ENCODE assay signal across 26 cellular contexts in genomic region chr17:72104164-72104862, GRCh38. TPM values are rescaled to one million over a fixed set of nuclear protein-coding genes. Genes with fewer than 3 reads are reported as not detected.
DNase-seq lines count a peak whose midpoint lies in the region; ATAC-seq and TF ChIP-seq lines count a peak whose summit lies in the region.
"Had no signal": no experiment of that assay in that cellular context is flagged by ENCODE, and none has a peak within 500 bp of the region (broad histone marks: within the 10 kb centered on the region; RNA-seq: fewer than 3 reads in every experiment).

No MANE protein-coding gene starts in this region.

- peak; percentile 72 for ATAC-seq in left ventricle myocardium superior
- no peak for ATAC-seq in naive thymus-derived CD8-positive, alpha-beta T cell
- ATAC-seq: HepG2 had no signal

- no peak overlapping the region for H3K4me3 ChIP-seq in BE2C (ENCODE audit: low read depth, low read length)
- H3K4me3 ChIP-seq: ascending aorta, hepatocyte, lung, smooth muscle cell, uterus had no signal

- no peak for TF ChIP-seq CTCF in MCF 10A (IDR thresholded peaks at IDR 0.05; ENCODE audit: unreplicated experiment)
- TF ChIP-seq CTCF in BE2C (IDR thresholded peaks at IDR 0.05; ENCODE audit: low read depth, low read length): no peak

- intact Hi-C loops in MCF 10A (cut with micrococcal nuclease) (no loop called here), left ventricle myocardium superior (cut with micrococcal nuclease) (no loop called here)

- H3K4me3 Mint-ChIP-seq in MCF 10A (ENCODE audit: unreplicated experiment): no peak overlapping the region
- H3K4me3 Mint-ChIP-seq in naive thymus-derived CD8-positive, alpha-beta T cell: no peak overlapping the region
- H3K4me3 Mint-ChIP-seq: activated CD4-positive, alpha-beta T cell treated with anti-CD3 and anti-CD28 coated beads, Interleukin-2, amount 10 ng/mL, durations not matched to agents 7 days and 5 days; activated naive CD8-positive, alpha-beta T cell treated with anti-CD3 and anti-CD28 coated beads for 36 hours; activated T-helper 1 cell treated with anti-CD3 and anti-CD28 coated beads, Interleukin-12 subunit alpha, Interleukin-12 subunit beta, Interleukin-2, Interleukin-4 antibody, amounts not matched to agents 30 ng/mL and 10 ng/mL and 1 ng/mL, durations not matched to agents 14 hours and 24 hours and 36 hours; CD14-positive monocyte had no signal

- H3K9me3 Mint-ChIP-seq in MCF 10A (ENCODE audit: unreplicated experiment): no peaks in the 10 kb centered on the region
- peaks cover 0 to 7% (median 0%) of the 10 kb centered on the region in 9 donors for H3K9me3 Mint-ChIP-seq in naive thymus-derived CD8-positive, alpha-beta T cell
- H3K9me3 Mint-ChIP-seq: activated CD4-positive, alpha-beta T cell treated with anti-CD3 and anti-CD28 coated beads, Interleukin-2, amount 10 ng/mL, durations not matched to agents 7 days and 5 days; activated T-helper 1 cell treated with anti-CD3 and anti-CD28 coated beads, Interleukin-12 subunit alpha, Interleukin-12 subunit beta, Interleukin-2, Interleukin-4 antibody, amounts not matched to agents 30 ng/mL and 10 ng/mL and 1 ng/mL, durations not matched to agents 14 hours and 24 hours and 36 hours had no signal

- no peaks in the 10 kb centered on the region for H3K4me1 ChIP-seq in BE2C
- H3K4me1 ChIP-seq: ascending aorta, uterus had no signal

- DNase-seq in MCF 10A (ENCODE audit: unreplicated experiment) (peak; percentile 62), left ventricle myocardium superior (peak; percentile 63), putamen (ENCODE audit: low spot score) (peak; percentile 37), HT-29 (ENCODE audit: low spot score) (no peak), activated gamma-delta T cell (lab: John Stamatoyannopoulos, UW) (no peak), BE2C (no peak)
- DNase-seq in naive thymus-derived CD8-positive, alpha-beta T cell: no peak
- DNase-seq: activated CD4-positive, alpha-beta T cell treated with anti-CD3 and anti-CD28 coated beads, Interleukin-2, amount 10 ng/mL, durations not matched to agents 7 days and 5 days; activated naive CD8-positive, alpha-beta T cell treated with anti-CD3 and anti-CD28 coated beads for 36 hours; EL; erythroblast; HCEC 1CT; NCI-H1105; NCI-H1930; NCI-H82; stimulated activated CD4-positive, alpha-beta T cell treated with anti-CD3 and anti-CD28 coated beads, Interleukin-2, amount 100 ng/mL, for 24 hours; uterus had no signal

- CTCF ChIA-PET in MCF 10A (lab: Yijun Ruan, JAX): no interaction called here

- H3K36me3 Mint-ChIP-seq in MCF 10A (ENCODE audit: insufficient read depth, unreplicated experiment): no peaks in the 10 kb centered on the region
- no peaks in the 10 kb centered on the region for H3K36me3 Mint-ChIP-seq in naive thymus-derived CD8-positive, alpha-beta T cell
- H3K36me3 Mint-ChIP-seq: activated naive CD8-positive, alpha-beta T cell treated with anti-CD3 and anti-CD28 coated beads for 36 hours; CD14-positive monocyte had no signal

- no TSS peak for BruUV-seq in MCF 10A (replicated peaks; lab: Mats Ljungman, UMichigan)

- TF ChIP-seq EP300 in Ishikawa (IDR thresholded peaks at IDR 0.05; ENCODE audit: borderline replicate concordance): peak; percentile 17; the same call in 1 of the 2 replicates

- H3K9me3 ChIP-seq in BE2C: no peaks in the 10 kb centered on the region
- H3K9me3 ChIP-seq: ascending aorta, uterus had no signal

- no peak overlapping the region for H3K27ac Mint-ChIP-seq in MCF 10A (ENCODE audit: low read depth, unreplicated experiment)
- no peak overlapping the region for H3K27ac Mint-ChIP-seq in naive thymus-derived CD8-positive, alpha-beta T cell
- H3K27ac Mint-ChIP-seq: activated CD4-positive, alpha-beta T cell treated with anti-CD3 and anti-CD28 coated beads, Interleukin-2, amount 10 ng/mL, durations not matched to agents 7 days and 5 days; activated naive CD8-positive, alpha-beta T cell treated with anti-CD3 and anti-CD28 coated beads for 36 hours; activated T-helper 1 cell treated with anti-CD3 and anti-CD28 coated beads, Interleukin-12 subunit alpha, Interleukin-12 subunit beta, Interleukin-2, Interleukin-4 antibody, amounts not matched to agents 30 ng/mL and 10 ng/mL and 1 ng/mL, durations not matched to agents 14 hours and 24 hours and 36 hours; CD14-positive monocyte had no signal

- H3K27me3 Mint-ChIP-seq in MCF 10A (ENCODE audit: insufficient read depth, unreplicated experiment): no peaks in the 10 kb centered on the region
- H3K27me3 Mint-ChIP-seq in naive thymus-derived CD8-positive, alpha-beta T cell: peaks cover 2 to 58% (median 13%) of the 10 kb centered on the region in 5 donors
- H3K27me3 Mint-ChIP-seq: activated CD4-positive, alpha-beta T cell treated with anti-CD3 and anti-CD28 coated beads, Interleukin-2, amount 10 ng/mL, durations not matched to agents 7 days and 5 days had no signal

- no peak for TF ChIP-seq RAD21 in Ishikawa (IDR thresholded peaks at IDR 0.05; ENCODE audit: low read depth)

- no peaks in the 10 kb centered on the region for H3K27me3 ChIP-seq in BE2C
- H3K27me3 ChIP-seq: ascending aorta, uterus had no signal

- no peaks in the 10 kb centered on the region for H3K36me3 ChIP-seq in BE2C
- H3K36me3 ChIP-seq: ascending aorta, uterus had no signal

- H3K4me1 Mint-ChIP-seq in MCF 10A (ENCODE audit: insufficient read depth, unreplicated experiment): peaks cover 11% of the 10 kb centered on the region
- H3K4me1 Mint-ChIP-seq in naive thymus-derived CD8-positive, alpha-beta T cell: no peaks in the 10 kb centered on the region
- H3K4me1 Mint-ChIP-seq: activated CD4-positive, alpha-beta T cell treated with anti-CD3 and anti-CD28 coated beads, Interleukin-2, amount 10 ng/mL, durations not matched to agents 7 days and 5 days; activated naive CD8-positive, alpha-beta T cell treated with anti-CD3 and anti-CD28 coated beads for 36 hours; CD14-positive monocyte had no signal

- POLR2A ChIA-PET in MCF 10A (lab: Yijun Ruan, JAX): interaction anchor here (0.6 to 0.8 kb wide), 3 partner anchors 9 to 677 kb away, joined by 3 read pairs; no protein-coding TSS in a partner anchor
- POLR2A ChIA-PET in naive thymus-derived CD8-positive, alpha-beta T cell (lab: Charles Lee): no interaction called here

TF ChIP-seq in Ishikawa, 13 proteins besides CTCF, POLR2A, EP300 and RAD21:
- TF ChIP-seq FOXM1 (IDR thresholded peaks at IDR 0.05; ENCODE audit: borderline replicate concordance, low read depth) (no peak), TCF12 (IDR thresholded peaks at IDR 0.05; ENCODE audit: low read depth) (peak; percentile 56), REST (IDR thresholded peaks at IDR 0.05; ENCODE audit: low read depth) (no peak), CEBPB (IDR thresholded peaks at IDR 0.05) (peak; percentile 57; the same call in 1 of the 2 replicates), ZBTB7A (IDR thresholded peaks at IDR 0.05; ENCODE audit: low read depth) (no peak), TEAD4 (IDR thresholded peaks at IDR 0.05) (peak; percentile 58), YY1 (IDR thresholded peaks at IDR 0.05; ENCODE audit: low read depth) (no peak), TAF1 (IDR thresholded peaks at IDR 0.05; ENCODE audit: low read depth) (no peak), MAX (IDR thresholded peaks at IDR 0.05) (peak; percentile 29; the same call in 1 of the 2 replicates), EGR1 (IDR thresholded peaks at IDR 0.05) (no peak), NFIC (IDR thresholded peaks at IDR 0.05) (peak; percentile 57), CREB1 (IDR thresholded peaks at IDR 0.05; ENCODE audit: low read depth) (no peak)
- TF ChIP-seq, protein P1, sequence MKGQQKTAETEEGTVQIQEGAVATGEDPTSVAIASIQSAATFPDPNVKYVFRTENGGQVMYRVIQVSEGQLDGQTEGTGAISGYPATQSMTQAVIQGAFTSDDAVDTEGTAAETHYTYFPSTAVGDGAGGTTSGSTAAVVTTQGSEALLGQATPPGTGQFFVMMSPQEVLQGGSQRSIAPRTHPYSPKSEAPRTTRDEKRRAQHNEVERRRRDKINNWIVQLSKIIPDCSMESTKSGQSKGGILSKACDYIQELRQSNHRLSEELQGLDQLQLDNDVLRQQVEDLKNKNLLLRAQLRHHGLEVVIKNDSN (IDR thresholded peaks at IDR 0.05): no peak

RNA-seq across cellular contexts. Expression of gene SOX9, which starts 16.5 kb away (rescaled TPM):
- total RNA-seq in MCF 10A (2022) (2.6 and 4.5 TPM in 2 replicates), left ventricle myocardium superior (7.3 TPM)
- 66.6 and 82.5 TPM in 2 replicates for total RNA-seq in HT-29 (2014; rRNA removed; shearing (Covaris generic))
- total RNA-seq in naive thymus-derived CD8-positive, alpha-beta T cell: not detected
- not detected for polyA plus RNA-seq in naive thymus-derived CD8-positive, alpha-beta T cell
- polyA plus RNA-seq in BE2C (2012; ENCODE audit: insufficient read depth, insufficient read length, low read depth): 3.7 TPM
- total RNA-seq: activated CD4-positive, alpha-beta T cell treated with anti-CD3 and anti-CD28 coated beads, Interleukin-2, amount 10 ng/mL, durations not matched to agents 7 days and 5 days; activated naive CD8-positive, alpha-beta T cell treated with anti-CD3 and anti-CD28 coated beads for 36 hours; activated T-helper 1 cell treated with anti-CD3 and anti-CD28 coated beads, Interleukin-12 subunit alpha, Interleukin-12 subunit beta, Interleukin-2, Interleukin-4 antibody, amounts not matched to agents 30 ng/mL and 10 ng/mL and 1 ng/mL, durations not matched to agents 14 hours and 24 hours and 36 hours; pulmonary artery endothelial cell had no signal
- polyA plus RNA-seq: CD14-positive monocyte had no signal

Comparison
In these comparisons a context has a peak if more than half of its experiments do, and no peak if none do; other contexts are left out.
1. DNase-seq: peak in MCF 10A (single experiment), left ventricle myocardium superior (single experiment) and putamen (single experiment); none in HT-29 (single experiment), activated gamma-delta T cell (single experiment), naive thymus-derived CD8-positive, alpha-beta T cell (0 of 10) and BE2C (single experiment).